Comparison of ENCODE assay signal across 30 cellular contexts in the genomic region with DNA sequence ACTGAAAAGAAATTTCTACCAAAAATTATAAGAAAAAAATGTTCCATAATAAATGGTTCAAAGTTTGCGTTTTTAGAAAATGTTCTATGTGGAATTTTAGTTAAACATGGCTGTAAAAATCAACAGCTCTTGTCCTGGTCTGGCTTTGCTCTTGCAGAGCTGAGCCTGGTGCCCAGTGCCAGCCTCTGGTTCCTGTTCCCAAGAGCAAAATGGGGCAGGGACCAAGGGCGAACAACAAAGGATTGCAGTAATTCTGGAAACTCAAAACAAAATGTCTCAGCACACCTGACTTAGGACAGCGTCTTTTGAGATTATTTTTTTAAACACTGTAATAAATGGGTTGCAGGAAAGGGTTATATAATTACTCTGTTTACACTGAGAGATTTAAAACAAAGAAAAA.
"Had no signal": no experiment of that assay in that cellular context is flagged by ENCODE, and none has a peak within 500 bp of the region (broad histone marks: within the 10 kb centered on the region; RNA-seq: fewer than 3 reads in every experiment).

No MANE protein-coding gene starts in this region.

- H3K36me3 ChIP-seq: brain microvascular endothelial cell, SJCRH30 had no signal

- H3K27ac ChIP-seq: brain microvascular endothelial cell, PC-9, SJCRH30, SK-N-MC had no signal

- ATAC-seq: activated CD8-positive, alpha-beta T cell treated with anti-CD3 and anti-CD28 coated beads for 36 hours; activated T-cell treated with anti-CD3 and anti-CD28 coated beads, Interleukin-2, amount 50 U/mL, for 72 hours; activated T-helper 17 cell treated with anti-CD3 and anti-CD28 coated beads, Interleukin-2, amount 50 U/mL, for 72 hours had no signal

- H3K9me3 ChIP-seq: SJCRH30 had no signal

- H2AFZ ChIP-seq: PC-9 had no signal

- H3K4me3 ChIP-seq: PC-9, SJCRH30, SK-N-MC had no signal

- DNase-seq: activated CD4-positive, alpha-beta T cell treated with anti-CD3 and anti-CD28 coated beads, Interleukin-2, amount 10 ng/mL, durations not matched to agents 24 days and 14 days; activated CD4-positive, alpha-beta T cell treated with anti-CD3 and anti-CD28 coated beads, Interleukin-2, amount 50 U/mL, for 4 hours; activated CD8-positive, alpha-beta T cell treated with anti-CD3 and anti-CD28 coated beads for 36 hours; activated effector memory CD4-positive, alpha-beta T cell treated with anti-CD3 and anti-CD28 coated beads, Interleukin-2, amount 50 U/mL, for 16 hours; activated naive CD4-positive, alpha-beta T cell; activated naive CD4-positive, alpha-beta T cell treated with anti-CD3 and anti-CD28 coated beads, Interleukin-2, amount 50 U/mL, for 16 hours; activated naive CD8-positive, alpha-beta T cell treated with anti-CD3 and anti-CD28 coated beads for 36 hours; activated T-cell treated with anti-CD3 and anti-CD28 coated beads, Interleukin-2, amount 50 U/mL, for 1 hour; activated T-cell treated with anti-CD3 and anti-CD28 coated beads, Interleukin-2, amount 50 U/mL, for 72 hours; amniotic stem cell; aorta; brain microvascular endothelial cell; central memory CD4-positive, alpha-beta T cell; KG1; NCI-H1092 treated with DMSO at 0.1 percent for 48 hours; NCI-H1417; NCI-H146; NCI-H187; NCI-H2029 treated with DMSO at 0.1 percent for 48 hours; NCI-H2107; NCI-H2171; NCI-H510A; NCI-H748 treated with DMSO at 0.1 percent for 48 hours; NK-92 treated with Interleukin-12 subunit alpha and Interleukin-12 subunit beta, amount 100 ng/mL, for 24 hours; PC-9; Right ventricle myocardium superior; SJCRH30; T1000 had no signal

- H3K27me3 ChIP-seq: brain microvascular endothelial cell had no signal

- H3K4me2 ChIP-seq: PC-9 had no signal
